ENCODE assay signal across 15 cellular contexts in the genomic region with DNA sequence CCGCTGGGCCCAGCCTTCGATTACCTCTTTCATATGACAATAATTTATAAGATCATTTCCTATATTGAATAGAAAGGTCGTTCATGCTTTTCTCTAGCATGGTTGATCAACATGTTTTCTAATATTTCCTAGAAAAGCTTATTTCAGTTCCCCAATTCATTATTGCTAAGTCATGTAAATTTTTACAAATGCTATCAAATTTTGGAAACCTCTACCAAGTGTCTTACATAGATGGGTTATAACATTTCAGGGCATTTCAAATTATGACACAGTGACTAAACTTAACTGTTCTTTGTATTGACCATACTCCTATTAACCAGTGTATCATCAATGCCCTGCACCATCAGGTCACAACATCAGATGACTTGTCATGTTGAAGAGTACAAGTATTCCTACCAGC.
A peak's percentile ranks its signal among the peaks of the same experiment; 100 is the strongest.
DNase-seq lines count a peak whose midpoint lies in the region; ATAC-seq and TF ChIP-seq lines count a peak whose summit lies in the region.
"Had no signal": no experiment of that assay in that cellular context is flagged by ENCODE, and none has a peak within 500 bp of the region (broad histone marks: within the 10 kb centered on the region; RNA-seq: fewer than 3 reads in every experiment).

No MANE protein-coding gene starts in this region.

- H3K4me3 ChIP-seq in psoas muscle, result no peak overlapping the region
- H3K4me3 ChIP-seq: SJCRH30, tibial artery had no signal

- no peak for TF ChIP-seq CTCF in psoas muscle (IDR thresholded peaks at IDR 0.05)

- H3K4me3 Mint-ChIP-seq in activated CD4-positive, alpha-beta memory T cell treated with anti-CD3 and anti-CD28 coated beads, Interleukin-2, amount 10 ng/mL, durations not matched to agents 7 days and 5 days, result no peak overlapping the region
- no peak overlapping the region for H3K4me3 Mint-ChIP-seq in activated CD4-positive, alpha-beta memory T cell treated with anti-CD3 and anti-CD28 coated beads for 36 hours
- peak overlapping the region in 8 of 10 donors; percentile 42 to 83 (median 60) for H3K4me3 Mint-ChIP-seq in naive thymus-derived CD8-positive, alpha-beta T cell
- H3K4me3 Mint-ChIP-seq: nephron had no signal

- no peaks in the 10 kb centered on the region for H3K4me1 ChIP-seq in psoas muscle
- H3K4me1 ChIP-seq: SJCRH30, tibial artery had no signal

- CTCF ChIA-PET in activated CD4-positive, alpha-beta memory T cell treated with anti-CD3 and anti-CD28 coated beads, Interleukin-2, amount 10 ng/mL, durations not matched to agents 7 days and 5 days (lab: Charles Lee), result no interaction called here
- CTCF ChIA-PET in activated CD4-positive, alpha-beta memory T cell treated with anti-CD3 and anti-CD28 coated beads for 36 hours (lab: Charles Lee), result no interaction called here

- H3K27ac Mint-ChIP-seq in activated CD4-positive, alpha-beta memory T cell treated with anti-CD3 and anti-CD28 coated beads, Interleukin-2, amount 10 ng/mL, durations not matched to agents 7 days and 5 days, result peak overlapping the region; percentile 44
- no peak overlapping the region for H3K27ac Mint-ChIP-seq in activated CD4-positive, alpha-beta memory T cell treated with anti-CD3 and anti-CD28 coated beads for 36 hours
- peak overlapping the region in 7 of 10 donors; percentile 43 to 93 (median 86) for H3K27ac Mint-ChIP-seq in naive thymus-derived CD8-positive, alpha-beta T cell
- H3K27ac Mint-ChIP-seq: nephron had no signal

- H3K27me3 ChIP-seq in psoas muscle (ENCODE audit: insufficient read depth in 3 of 3, low read length in 2 of 3), result no peaks in the 10 kb centered on the region
- H3K27me3 ChIP-seq: SJCRH30, tibial artery had no signal

- POLR2A ChIA-PET in activated CD4-positive, alpha-beta memory T cell treated with anti-CD3 and anti-CD28 coated beads, Interleukin-2, amount 10 ng/mL, durations not matched to agents 7 days and 5 days (lab: Charles Lee), result interaction anchor here (0.8 to 2.0 kb wide), 6 partner anchors 13 to 186 kb away, joined by 4 to 5 read pairs (median 4); a partner anchor contains a TSS
- POLR2A ChIA-PET in activated CD4-positive, alpha-beta memory T cell treated with anti-CD3 and anti-CD28 coated beads for 36 hours (lab: Charles Lee), result interaction anchor here (1.4 kb wide), 1 partner anchor 71 kb away, joined by 4 read pairs; no protein-coding TSS in a partner anchor
- POLR2A ChIA-PET in naive thymus-derived CD8-positive, alpha-beta T cell (lab: Charles Lee), result interaction anchor here (0.7 kb wide), 1 partner anchor 275 kb away, joined by 3 read pairs; no protein-coding TSS in a partner anchor

- peak; percentile 43 for ATAC-seq in GM18909 (IDR thresholded peaks at IDR 0.05; ENCODE audit: poor library complexity, unreplicated experiment)
- ATAC-seq in naive thymus-derived CD8-positive, alpha-beta T cell, result peak in 1 of 2 donors; percentile 20
- no peak for ATAC-seq in HG02884 (IDR thresholded peaks at IDR 0.05; ENCODE audit: unreplicated experiment)
- ATAC-seq in psoas muscle, result no peak

- peaks cover 7% of the 10 kb centered on the region for H3K9me3 ChIP-seq in psoas muscle

- WGBS in psoas muscle, 3 donors, result 87 to 90% (median 89%) methylated on average over 3 of the region's 3 CpGs

- DNase-seq in activated CD4-positive, alpha-beta memory T cell treated with anti-CD3 and anti-CD28 coated beads, Interleukin-2, amount 10 ng/mL, durations not matched to agents 7 days and 5 days, result no peak
- no peak for DNase-seq in activated CD4-positive, alpha-beta memory T cell treated with anti-CD3 and anti-CD28 coated beads for 36 hours
- DNase-seq in MV-4-11 (lab: John Stamatoyannopoulos, UW), result peak; percentile 13
- DNase-seq in naive thymus-derived CD8-positive, alpha-beta T cell, result no peak
- no peak for DNase-seq in psoas muscle
- no peak for DNase-seq in islet precursor cell
- DNase-seq: GOT3, NCI-H1417, NCI-H2227 treated with DMSO at 0.1 percent for 48 hours, retina, SJCRH30, tibial artery had no signal

- H3K4me1 Mint-ChIP-seq in activated CD4-positive, alpha-beta memory T cell treated with anti-CD3 and anti-CD28 coated beads, Interleukin-2, amount 10 ng/mL, durations not matched to agents 7 days and 5 days, result peaks cover 34% of the 10 kb centered on the region
- peaks cover 50% of the 10 kb centered on the region for H3K4me1 Mint-ChIP-seq in activated CD4-positive, alpha-beta memory T cell treated with anti-CD3 and anti-CD28 coated beads for 36 hours (ENCODE audit: low read depth)
- peaks cover 29 to 48% (median 39%) of the 10 kb centered on the region in 4 donors for H3K4me1 Mint-ChIP-seq in naive thymus-derived CD8-positive, alpha-beta T cell
- H3K4me1 Mint-ChIP-seq: nephron had no signal

- H3K36me3 Mint-ChIP-seq in activated CD4-positive, alpha-beta memory T cell treated with anti-CD3 and anti-CD28 coated beads, Interleukin-2, amount 10 ng/mL, durations not matched to agents 7 days and 5 days (ENCODE audit: low read depth), result peaks cover 20% of the 10 kb centered on the region
- no peaks in the 10 kb centered on the region for H3K36me3 Mint-ChIP-seq in activated CD4-positive, alpha-beta memory T cell treated with anti-CD3 and anti-CD28 coated beads for 36 hours
- H3K36me3 Mint-ChIP-seq in naive thymus-derived CD8-positive, alpha-beta T cell, result peaks cover 0 to 8% (median 7%) of the 10 kb centered on the region in 3 donors

- intact Hi-C loops in activated CD4-positive, alpha-beta memory T cell treated with anti-CD3 and anti-CD28 coated beads for 36 hours (cut with micrococcal nuclease), result loop anchor here (1.0 to 5.0 kb wide), 4 partner anchors 72 to 320 kb away; a partner anchor contains a TSS
- intact Hi-C loops in psoas muscle (cut with DNase I), result no loop called here

- peaks cover 16% of the 10 kb centered on the region for H3K9me3 Mint-ChIP-seq in activated CD4-positive, alpha-beta memory T cell treated with anti-CD3 and anti-CD28 coated beads, Interleukin-2, amount 10 ng/mL, durations not matched to agents 7 days and 5 days
- peaks cover 15% of the 10 kb centered on the region for H3K9me3 Mint-ChIP-seq in activated CD4-positive, alpha-beta memory T cell treated with anti-CD3 and anti-CD28 coated beads for 36 hours
- peaks cover 4 to 18% (median 9%) of the 10 kb centered on the region in 9 donors for H3K9me3 Mint-ChIP-seq in naive thymus-derived CD8-positive, alpha-beta T cell

- H3K27me3 Mint-ChIP-seq in activated CD4-positive, alpha-beta memory T cell treated with anti-CD3 and anti-CD28 coated beads, Interleukin-2, amount 10 ng/mL, durations not matched to agents 7 days and 5 days, result peaks cover 4% of the 10 kb centered on the region
- H3K27me3 Mint-ChIP-seq in activated CD4-positive, alpha-beta memory T cell treated with anti-CD3 and anti-CD28 coated beads for 36 hours, result no peaks in the 10 kb centered on the region
- no peaks in the 10 kb centered on the region for H3K27me3 Mint-ChIP-seq in naive thymus-derived CD8-positive, alpha-beta T cell

- H3K27ac ChIP-seq in psoas muscle, result no peak overlapping the region
- H3K27ac ChIP-seq: SJCRH30, tibial artery had no signal

- H3K36me3 ChIP-seq in psoas muscle (ENCODE audit: insufficient read depth in 1 of 2, low read depth in 1 of 2), result no peaks in the 10 kb centered on the region
- H3K36me3 ChIP-seq: SJCRH30, tibial artery had no signal

Comparison
In these comparisons a context has a peak if more than half of its experiments do, and no peak if none do; other contexts are left out.
1. H3K4me3 Mint-ChIP-seq: peak in naive thymus-derived CD8-positive, alpha-beta T cell (8 of 10); none in activated CD4-positive, alpha-beta memory T cell treated with anti-CD3 and anti-CD28 coated beads, Interleukin-2, amount 10 ng/mL, durations not matched to agents 7 days and 5 days (single experiment) and activated CD4-positive, alpha-beta memory T cell treated with anti-CD3 and anti-CD28 coated beads for 36 hours (single experiment).